Comparison of ENCODE assay signal across 16 cellular contexts in the genomic region with DNA sequence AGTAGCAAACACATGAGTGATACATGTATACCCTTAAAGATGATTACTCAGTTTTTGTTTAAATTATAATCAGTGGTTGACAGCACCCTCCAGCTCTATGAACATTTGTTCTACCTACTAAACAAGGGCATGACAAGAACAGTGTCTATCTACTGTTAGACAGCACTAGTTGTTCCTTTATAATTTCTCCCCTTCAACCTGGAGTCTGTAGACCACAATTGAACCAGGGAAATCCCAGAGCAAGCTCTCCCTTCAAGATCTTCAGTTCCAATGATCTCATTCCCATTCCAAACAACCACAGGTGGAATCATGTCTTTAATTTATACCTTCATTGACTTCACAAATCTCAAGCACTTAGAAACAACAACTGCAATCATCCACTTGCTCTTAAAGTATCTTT.
"Had no signal": no experiment of that assay in that cellular context is flagged by ENCODE, and none has a peak within 500 bp of the region (broad histone marks: within the 10 kb centered on the region; RNA-seq: fewer than 3 reads in every experiment).

No MANE protein-coding gene starts in this region.

- H3K36me3 ChIP-seq: esophagus squamous epithelium, transverse colon had no signal

- DNase-seq: activated CD4-positive, alpha-beta memory T cell treated with anti-CD3 and anti-CD28 coated beads, Interleukin-2, amount 10 ng/mL, durations not matched to agents 7 days and 5 days; activated CD4-positive, alpha-beta T cell treated with anti-CD3 and anti-CD28 coated beads for 4 hours; activated naive CD4-positive, alpha-beta T cell treated with anti-CD3 and anti-CD28 coated beads, Interleukin-2, amount 50 U/mL, for 16 hours; activated T-cell treated with anti-CD3 and anti-CD28 coated beads, Interleukin-2, amount 50 U/mL, for 24 hours; cerebellar nuclear complex; effector CD8-positive, alpha-beta T cell; esophagus squamous epithelium; foreskin melanocyte; head of caudate nucleus; naive thymus-derived CD4-positive, alpha-beta T cell; stimulated activated CD4-positive, alpha-beta T cell treated with anti-CD3 and anti-CD28 coated beads, Interleukin-4, amount 100 ng/mL, for 24 hours; stimulated activated naive CD8-positive, alpha-beta T cell treated with anti-CD3 and anti-CD28 coated beads, Interleukin-15, Interleukin-2, amounts not matched to agents 100 U/mL and 50 U/mL, for 24 hours; transverse colon had no signal

- H2AFZ ChIP-seq: parathyroid adenoma had no signal

- H3K9me3 ChIP-seq: esophagus squamous epithelium, transverse colon had no signal

- H3K4me1 ChIP-seq: esophagus squamous epithelium, parathyroid adenoma, transverse colon had no signal

- H3K27ac ChIP-seq: esophagus squamous epithelium, parathyroid adenoma, transverse colon had no signal

- H3K27me3 ChIP-seq: esophagus squamous epithelium, transverse colon had no signal

- H3K4me3 ChIP-seq: esophagus squamous epithelium, transverse colon had no signal

- FAIRE-seq: endothelial cell of umbilical vein, TTC549 had no signal

- H3K79me2 ChIP-seq: parathyroid adenoma had no signal
